Comparison of ENCODE assay signal across 8 cellular contexts in genomic region chr7:23373151-23374004, GRCh38.
DNase-seq lines count a peak whose midpoint lies in the region; ATAC-seq and TF ChIP-seq lines count a peak whose summit lies in the region.

No MANE protein-coding gene starts in this region.

- H3K9me3 ChIP-seq in mammary epithelial cell (replicated peaks; ENCODE audit: insufficient read depth, low read length) (no peaks in the 10 kb centered on the region), breast epithelium (no peaks in the 10 kb centered on the region), fibroblast of lung (ENCODE audit: control insufficient read depth, insufficient read depth, low read depth, low read length) (no peaks in the 10 kb centered on the region), adrenal gland (replicated peaks in 1 of 3) (no peaks in the 10 kb centered on the region), hepatocyte (ENCODE audit: low read depth) (no peaks in the 10 kb centered on the region)

- H3K9ac ChIP-seq in mammary epithelial cell (ENCODE audit: insufficient read depth, low read length): no peak overlapping the region
- no peak overlapping the region for H3K9ac ChIP-seq in fibroblast of lung (ENCODE audit: insufficient read depth, low read length)

- dilution Hi-C loops in mammary epithelial cell (cut with HindIII; ENCODE audit: low sequenced_read_pairs): no loop called here

- H3K27me3 ChIP-seq in mammary epithelial cell (ENCODE audit: insufficient read depth, low read length) (no peaks in the 10 kb centered on the region), breast epithelium (no peaks in the 10 kb centered on the region), fibroblast of lung (ENCODE audit: control insufficient read depth, insufficient read depth, low read length) (no peaks in the 10 kb centered on the region), adrenal gland (no peaks in the 10 kb centered on the region), hepatocyte (no peaks in the 10 kb centered on the region)

- 76% methylated on average over 6 of the region's 6 CpGs for WGBS in mammary epithelial cell (ENCODE audit: low coverage, missing lambda C conversion rate)
- WGBS in adrenal gland, 4 donors: 62 to 69% (median 64%) methylated on average over 6 of the region's 6 CpGs
- 82% methylated on average over 6 of the region's 6 CpGs for WGBS in hepatocyte (ENCODE audit: low lambda C conversion rate, missing lambda C conversion rate)

- no peaks in the 10 kb centered on the region for H3K9me2 ChIP-seq in hepatocyte (replicated peaks; ENCODE audit: insufficient read depth)

- peak; percentile 52 for DNase-seq in mammary epithelial cell
- no peak for DNase-seq in breast epithelium (ENCODE audit: low spot score in 2 of 2)
- DNase-seq in T-helper 2 cell treated with Interferon-gamma antibody and Interleukin-4, amounts not matched to agents 5 μg/mL and 100 μg/mL, for 36 hours (ENCODE audit: low spot score): peak; percentile 74
- peak; percentile 37 to 76 for DNase-seq in fibroblast of lung (ENCODE audit: low read depth in 2 of 2)
- no peak for DNase-seq in adrenal gland
- DNase-seq in mucosa of gallbladder (ENCODE audit: low spot score): no peak
- no peak for DNase-seq in hepatocyte (ENCODE audit: low spot score)

- H3K36me3 Mint-ChIP-seq in T-helper 2 cell treated with Interferon-gamma antibody and Interleukin-4, amounts not matched to agents 5 μg/mL and 100 μg/mL, for 36 hours (ENCODE audit: low read depth): peaks cover 15% of the 10 kb centered on the region

- no peak overlapping the region for H3K4me3 ChIP-seq in mammary epithelial cell (replicated peaks in 1 of 3; ENCODE audit: insufficient read depth in 1 of 3, low read depth in 2 of 3, low read length in 3 of 3)
- no peak overlapping the region for H3K4me3 ChIP-seq in breast epithelium
- H3K4me3 ChIP-seq in fibroblast of lung (replicated peaks in 1 of 4; ENCODE audit: control extremely low read depth in 1 of 4, insufficient read depth in 1 of 4, low read depth in 3 of 4, low read length in 4 of 4): no peak overlapping the region
- no peak overlapping the region for H3K4me3 ChIP-seq in adrenal gland
- no peak overlapping the region for H3K4me3 ChIP-seq in hepatocyte

- CTCF ChIA-PET in mammary epithelial cell (lab: Charles Lee; ENCODE audit: low non-redundant PET): interaction anchor here (0.6 kb wide), 1 partner anchor 287 kb away, joined by 6 read pairs; no protein-coding TSS in a partner anchor

- H3K27ac ChIP-seq in mammary epithelial cell (ENCODE audit: insufficient read depth, low read depth, low read length) (no peak overlapping the region), breast epithelium (no peak overlapping the region), fibroblast of lung (ENCODE audit: insufficient read depth, low read length) (no peak overlapping the region), adrenal gland (no peak overlapping the region), hepatocyte (no peak overlapping the region)

- H3K27me3 Mint-ChIP-seq in T-helper 2 cell treated with Interferon-gamma antibody and Interleukin-4, amounts not matched to agents 5 μg/mL and 100 μg/mL, for 36 hours (ENCODE audit: low read depth): no peaks in the 10 kb centered on the region

- H3K9me3 Mint-ChIP-seq in T-helper 2 cell treated with Interferon-gamma antibody and Interleukin-4, amounts not matched to agents 5 μg/mL and 100 μg/mL, for 36 hours: peaks cover 3% of the 10 kb centered on the region

- H3K36me3 ChIP-seq in mammary epithelial cell (ENCODE audit: insufficient read depth, low read length) (no peaks in the 10 kb centered on the region), breast epithelium (no peaks in the 10 kb centered on the region), fibroblast of lung (ENCODE audit: control insufficient read depth, insufficient read depth, low read length) (no peaks in the 10 kb centered on the region), adrenal gland (replicated peaks in 1 of 2) (no peaks in the 10 kb centered on the region), hepatocyte (replicated peaks; ENCODE audit: insufficient read depth, low read depth) (no peaks in the 10 kb centered on the region)

- no peaks in the 10 kb centered on the region for H3K4me1 ChIP-seq in mammary epithelial cell (ENCODE audit: insufficient read depth, low read length)
- no peaks in the 10 kb centered on the region for H3K4me1 ChIP-seq in breast epithelium
- H3K4me1 ChIP-seq in fibroblast of lung (ENCODE audit: control insufficient read depth, extremely low read depth, insufficient read depth, low read length): peaks cover 3% of the 10 kb centered on the region
- no peaks in the 10 kb centered on the region for H3K4me1 ChIP-seq in adrenal gland (replicated peaks in 1 of 2)
- H3K4me1 ChIP-seq in hepatocyte (ENCODE audit: insufficient read depth): peaks cover 6% of the 10 kb centered on the region

- no TSS peak for BruUV-seq in mammary epithelial cell (replicated peaks; lab: Mats Ljungman, UMichigan)

- peak overlapping the region; percentile 64 for H3K27ac Mint-ChIP-seq in T-helper 2 cell treated with Interferon-gamma antibody and Interleukin-4, amounts not matched to agents 5 μg/mL and 100 μg/mL, for 36 hours

- H2AFZ ChIP-seq in mammary epithelial cell (ENCODE audit: low read depth, low read length) (no peak overlapping the region), fibroblast of lung (ENCODE audit: low read length) (no peak overlapping the region), hepatocyte (no peak overlapping the region)

- intact Hi-C loops in mammary epithelial cell (cut with micrococcal nuclease) (no loop called here), breast epithelium (cut with DNase I; ENCODE audit: low total_unique reads) (no loop called here), adrenal gland (cut with DNase I) (no loop called here)

- TF ChIP-seq CTCF in mammary epithelial cell (conservative IDR thresholded peaks at IDR 0.05 in 1 of 2, IDR thresholded peaks at IDR 0.05 in 1 of 2; ENCODE audit: extremely low read depth in 1 of 2, insufficient read depth in 1 of 2, low read depth in 1 of 2, low read length in 2 of 2): no peak
- TF ChIP-seq CTCF in breast epithelium (IDR thresholded peaks at IDR 0.05): no peak
- TF ChIP-seq CTCF in fibroblast of lung (conservative IDR thresholded peaks at IDR 0.05 in 1 of 2, IDR thresholded peaks at IDR 0.05 in 1 of 2; ENCODE audit: low read depth in 1 of 2, low read length in 2 of 2): no peak
- TF ChIP-seq CTCF in adrenal gland (IDR thresholded peaks at IDR 0.05): no peak
- TF ChIP-seq CTCF in hepatocyte (IDR thresholded peaks at IDR 0.05; ENCODE audit: poor library complexity): no peak

- H3K4me3 Mint-ChIP-seq in T-helper 2 cell treated with Interferon-gamma antibody and Interleukin-4, amounts not matched to agents 5 μg/mL and 100 μg/mL, for 36 hours: peak overlapping the region; percentile 51

- H3K4me2 ChIP-seq in mammary epithelial cell (ENCODE audit: insufficient read depth, low read depth, low read length) (no peak overlapping the region), fibroblast of lung (ENCODE audit: extremely low read depth, insufficient read depth, low read length) (no peak overlapping the region), hepatocyte (no peak overlapping the region)

- peak; percentile 72 for ATAC-seq in HG03432 (IDR thresholded peaks at IDR 0.05; ENCODE audit: unreplicated experiment)

- in situ Hi-C loops in mammary epithelial cell (cut with MboI; ENCODE audit: low sequenced_read_pairs in 2 of 2): no loop called here

- no peak for TF ChIP-seq POLR2A in breast epithelium (IDR thresholded peaks at IDR 0.05)
- TF ChIP-seq POLR2A in adrenal gland (IDR thresholded peaks at IDR 0.05): no peak

- H4K20me1 ChIP-seq in mammary epithelial cell (ENCODE audit: insufficient read depth, low read length) (no peaks in the 10 kb centered on the region), fibroblast of lung (ENCODE audit: control insufficient read depth, extremely low read depth, insufficient read depth, low read length) (no peaks in the 10 kb centered on the region), hepatocyte (ENCODE audit: insufficient read depth, poor library complexity, severe bottlenecking) (peaks cover 3% of the 10 kb centered on the region)

- H3K4me1 Mint-ChIP-seq in T-helper 2 cell treated with Interferon-gamma antibody and Interleukin-4, amounts not matched to agents 5 μg/mL and 100 μg/mL, for 36 hours (ENCODE audit: low read depth): peaks cover 53% of the 10 kb centered on the region

- H3K79me2 ChIP-seq in mammary epithelial cell (ENCODE audit: insufficient read depth, low read length): no peaks in the 10 kb centered on the region
- no peaks in the 10 kb centered on the region for H3K79me2 ChIP-seq in fibroblast of lung (ENCODE audit: control insufficient read depth, insufficient read depth, low read length)
- H3K79me2 ChIP-seq in hepatocyte: peaks cover 82% of the 10 kb centered on the region

Comparison
In these comparisons a context has a peak if more than half of its experiments do, and no peak if none do; other contexts are left out.
1. DNase-seq: peak in mammary epithelial cell (single experiment), T-helper 2 cell treated with Interferon-gamma antibody and Interleukin-4, amounts not matched to agents 5 μg/mL and 100 μg/mL, for 36 hours (single experiment) and fibroblast of lung (2 of 2); none in breast epithelium (0 of 2), adrenal gland (0 of 7), mucosa of gallbladder (single experiment) and hepatocyte (single experiment).